In genomic region chr11:122655527-122656072, GRCh38 we compare ENCODE assay signal across 8 cellular contexts. TPM values are rescaled to one million over a fixed set of nuclear protein-coding genes. Genes with fewer than 3 reads are reported as not detected.
A peak's percentile ranks its signal among the peaks of the same experiment; 100 is the strongest.
DNase-seq lines count a peak whose midpoint lies in the region; ATAC-seq and TF ChIP-seq lines count a peak whose summit lies in the region.

TSS of gene UBASH3B (plus strand) at chr11:122655722. CDS start at chr11:122656050, 328 bp downstream.

- no peaks in the 10 kb centered on the region for H3K9me3 Mint-ChIP-seq in endothelial cell (ENCODE audit: unreplicated experiment)

- no CpG with 5 or more reads among the region's 39 CpGs for WGBS in mesendoderm (ENCODE audit: extremely low coverage, insufficient coverage, low lambda C conversion rate)

- no peak within 1 kb of the TSS for H2AK5ac ChIP-seq in mesendoderm (ENCODE audit: low read length)

- no peaks in the 10 kb centered on the region for H3K9me3 ChIP-seq in NT2/D1 (ENCODE audit: insufficient read depth, low read length)

- in situ Hi-C loops in GM18951 (cut with MboI; ENCODE audit: low sequenced_read_pairs, unreplicated experiment) = no loop called here

- H3K27ac ChIP-seq in mesendoderm (ENCODE audit: low read depth, low read length) = peak within 1 kb of the TSS; percentile 91

- H3K4me1 ChIP-seq in NT2/D1 (ENCODE audit: insufficient read depth, insufficient read length) (peaks cover 10% of the 10 kb centered on the region), mesendoderm (ENCODE audit: control insufficient read depth, low read depth, low read length) (peaks cover 3% of the 10 kb centered on the region)

- H3K36me3 Mint-ChIP-seq in endothelial cell (ENCODE audit: low read depth, unreplicated experiment) = peaks cover 6% of the 10 kb centered on the region

- H4K5ac ChIP-seq in mesendoderm (ENCODE audit: low read length) = no peak within 1 kb of the TSS

- H3K27me3 Mint-ChIP-seq in endothelial cell (ENCODE audit: unreplicated experiment) = peaks cover 6% of the 10 kb centered on the region

- H3K4ac ChIP-seq in mesendoderm (ENCODE audit: low read depth, low read length) = no peak within 1 kb of the TSS

- peak within 1 kb of the TSS; percentile 64 for H2BK5ac ChIP-seq in mesendoderm (ENCODE audit: low read length)

- H4K8ac ChIP-seq in mesendoderm (ENCODE audit: low read depth, low read length) = no peak within 1 kb of the TSS

- TF ChIP-seq CTCF in endothelial cell (IDR thresholded peaks at IDR 0.05; ENCODE audit: unreplicated experiment) = no peak

- peak within 1 kb of the TSS; percentile 96 for H3K56ac ChIP-seq in mesendoderm (ENCODE audit: low read length)

- TF ChIP-seq POLR2A in GM18951 (IDR thresholded peaks at IDR 0.05; ENCODE audit: extremely low read depth, insufficient read depth, insufficient read length) = peak; percentile 4

- no peak within 1 kb of the TSS for H3K23ac ChIP-seq in mesendoderm (ENCODE audit: low read length)

- peak within 1 kb of the TSS; percentile 96 for H3K4me3 Mint-ChIP-seq in endothelial cell (ENCODE audit: unreplicated experiment)

- peak within 1 kb of the TSS; percentile 72 for H3K27ac Mint-ChIP-seq in endothelial cell (ENCODE audit: unreplicated experiment)

- no peaks in the 10 kb centered on the region for H3K79me2 ChIP-seq in mesendoderm (ENCODE audit: control insufficient read depth, insufficient read depth, low read length)

- peak within 1 kb of the TSS; percentile 77 for H3K4me2 ChIP-seq in mesendoderm (ENCODE audit: low read length)

- no peak within 1 kb of the TSS for H2BK15ac ChIP-seq in mesendoderm (replicated peaks; ENCODE audit: low read depth)

- H3K9ac ChIP-seq in NT2/D1 (ENCODE audit: insufficient read length, low read depth) (peak within 1 kb of the TSS; percentile 86), mesendoderm (ENCODE audit: low read length) (peak within 1 kb of the TSS; percentile 85)

- H3K27me3 ChIP-seq in NT2/D1 (ENCODE audit: insufficient read depth, insufficient read length) (peaks cover 17% of the 10 kb centered on the region), mesendoderm (ENCODE audit: insufficient read depth, low read length, poor library complexity) (no peaks in the 10 kb centered on the region)

- peaks cover 46% of the 10 kb centered on the region for H3K4me1 Mint-ChIP-seq in endothelial cell (ENCODE audit: unreplicated experiment)

- peak within 1 kb of the TSS; percentile 80 for H3K4me3 ChIP-seq in NT2/D1 (ENCODE audit: insufficient read length, low read depth)
- peak within 1 kb of the TSS; percentile 76 for H3K4me3 ChIP-seq in mesendoderm (ENCODE audit: low read length)

- H2BK120ac ChIP-seq in mesendoderm (ENCODE audit: low read depth, low read length) = no peak within 1 kb of the TSS

- peak within 1 kb of the TSS; percentile 90 for H3K18ac ChIP-seq in mesendoderm (ENCODE audit: low read length)

- peak; percentile 73 for ATAC-seq in HG03159 (IDR thresholded peaks at IDR 0.05; ENCODE audit: unreplicated experiment)

- H3K36me3 ChIP-seq in NT2/D1 (ENCODE audit: insufficient read depth, insufficient read length, low read length) = no peaks in the 10 kb centered on the region
- no peaks in the 10 kb centered on the region for H3K36me3 ChIP-seq in mesendoderm (ENCODE audit: control insufficient read depth, insufficient read depth, low read length)

- H3K79me1 ChIP-seq in mesendoderm (ENCODE audit: low read length) = peaks cover 3% of the 10 kb centered on the region

- peak; percentile 85 for DNase-seq in AG08396 (ENCODE audit: low spot score)
- peak; percentile 64 for DNase-seq in NT2/D1 (ENCODE audit: low read depth, low spot score)
- peak; percentile 47 for DNase-seq in activated T-cell treated with anti-CD3 and anti-CD28 coated beads for 1 hour (ENCODE audit: low read depth)
- DNase-seq in endothelial cell (ENCODE audit: low spot score) = peak; percentile 80
- DNase-seq in mesendoderm = peak; percentile 92
- DNase-seq in stimulated activated CD8-positive, alpha-beta memory T cell treated with anti-CD3 and anti-CD28 coated beads, Interleukin-12 subunit alpha, Interleukin-12 subunit beta, amount 100 ng/mL, for 4 hours (ENCODE audit: low read depth) = peak; percentile 46

RNA-seq across cellular contexts. Expression of gene UBASH3B, which starts in this region (rescaled TPM):
- total RNA-seq in endothelial cell (ENCODE audit: unreplicated experiment) = 43.3 TPM
- 8.2 TPM for polyA plus RNA-seq in mesendoderm (2013, experiment 1 of 2)
- polyA plus RNA-seq in mesendoderm (2013, experiment 2 of 2) = 8.8 TPM

Comparison
In these comparisons a context has a peak if more than half of its experiments do, and no peak if none do; other contexts are left out.
1. Peak in every context shown above with its lines: DNase-seq, ATAC-seq, H3K4me3 ChIP-seq and H3K27ac ChIP-seq.